In genomic region chr16:30464078-30464477, GRCh38 we compare ENCODE assay signal across 26 cellular contexts. TPM values are rescaled to one million over a fixed set of nuclear protein-coding genes. Genes with fewer than 3 reads are reported as not detected.
DNase-seq lines count a peak whose midpoint lies in the region; ATAC-seq, FAIRE-seq and TF ChIP-seq lines count a peak whose summit lies in the region.
"Had no signal": no experiment of that assay in that cellular context is flagged by ENCODE, and none has a peak within 500 bp of the region (broad histone marks: within the 10 kb centered on the region; RNA-seq: fewer than 3 reads in every experiment).

No MANE protein-coding gene starts in this region.

- peak overlapping the region; percentile 79 for H4K8ac ChIP-seq in H1 (ENCODE audit: extremely low read depth, insufficient read depth, low read length)

- H3K36me3 ChIP-seq in OCI-LY1 (ENCODE audit: insufficient read depth, low read length) (no peaks in the 10 kb centered on the region), H1 (ENCODE audit: control insufficient read depth in 2 of 4, insufficient read depth in 4 of 4, low read length in 3 of 4) (no peaks in the 10 kb centered on the region)
- H3K36me3 ChIP-seq: MG63, SJCRH30 had no signal

- H3K27ac Mint-ChIP-seq in natural killer cell treated with Interleukin-12 subunit alpha and Interleukin-12 subunit beta and Interleukin-15 and Interleukin-18, amount 100 ng/mL, for 72 hours: peak overlapping the region; percentile 28 to 41
- H3K27ac Mint-ChIP-seq in natural killer cell: no peak overlapping the region
- no peak overlapping the region for H3K27ac Mint-ChIP-seq in mesothelial cell of epicardium

- no peak for TF ChIP-seq POLR2A in H1 (IDR thresholded peaks at IDR 0.05; ENCODE audit: control extremely low read depth in 1 of 2, low read depth in 2 of 2, low read length in 2 of 2)

- H4K91ac ChIP-seq in H1 (replicated peaks; ENCODE audit: insufficient read length, low read length): no peak overlapping the region

- H3K4me3 ChIP-seq in OCI-LY1 (ENCODE audit: low read depth, low read length, poor library complexity, severe bottlenecking) (no peak overlapping the region), H1 (ENCODE audit: extremely low read depth in 1 of 4, insufficient read depth in 2 of 4, low read depth in 3 of 4, low read length in 4 of 4) (no peak overlapping the region), foreskin fibroblast (ENCODE audit: low read depth in 1 of 2, low read length in 2 of 2) (no peak overlapping the region)
- H3K4me3 ChIP-seq: A549, MG63, PC-9, SJCRH30 had no signal

- H4K5ac ChIP-seq in H1 (ENCODE audit: insufficient read length, low read depth, low read length): no peak overlapping the region

- H2BK20ac ChIP-seq in H1 (ENCODE audit: low read length): no peak overlapping the region

- no peak overlapping the region for H2BK5ac ChIP-seq in H1 (ENCODE audit: low read depth, low read length)

- H3K14ac ChIP-seq in H1 (ENCODE audit: insufficient read length): no peak overlapping the region

- no peak for TF ChIP-seq RAD21 in H1 (IDR thresholded peaks at IDR 0.05 in 1 of 2, conservative IDR thresholded peaks at IDR 0.05 in 1 of 2; ENCODE audit: low read depth in 2 of 2, low read length in 2 of 2)

- H3K4me2 ChIP-seq in OCI-LY1 (ENCODE audit: low read length) (no peak overlapping the region), H1 (ENCODE audit: insufficient read depth in 1 of 2, low read depth in 2 of 2, low read length in 2 of 2) (no peak overlapping the region)
- H3K4me2 ChIP-seq: A549, PC-9 had no signal

- H2AFZ ChIP-seq in OCI-LY1 (ENCODE audit: low read length) (no peak overlapping the region), H1 (ENCODE audit: low read length) (no peak overlapping the region)
- H2AFZ ChIP-seq: PC-9 had no signal

- no peak overlapping the region for H3K18ac ChIP-seq in H1 (ENCODE audit: extremely low read depth, low read length)

- H3K4me1 ChIP-seq in OCI-LY1 (ENCODE audit: insufficient read depth, low read length, severe bottlenecking): peaks cover 39% of the 10 kb centered on the region
- H3K4me1 ChIP-seq in H1 (replicated peaks in 1 of 4; ENCODE audit: control insufficient read depth in 3 of 4, insufficient read depth in 4 of 4, low read length in 3 of 4): no peaks in the 10 kb centered on the region
- H3K4me1 ChIP-seq: A549, SJCRH30 had no signal

- H3K79me1 ChIP-seq in H1 (ENCODE audit: low read depth, low read length): no peaks in the 10 kb centered on the region

- H2BK120ac ChIP-seq in H1 (replicated peaks; ENCODE audit: low read depth, low read length): no peak overlapping the region

- H3K27me3 ChIP-seq in OCI-LY1 (ENCODE audit: insufficient read depth, low read length): no peaks in the 10 kb centered on the region
- no peaks in the 10 kb centered on the region for H3K27me3 ChIP-seq in H1 (replicated peaks in 1 of 4; ENCODE audit: control insufficient read depth in 3 of 4, extremely low read depth in 1 of 4, insufficient read depth in 3 of 4, low read length in 3 of 4)
- H3K27me3 ChIP-seq: MG63, SJCRH30 had no signal

- H3K27ac ChIP-seq in OCI-LY1 (ENCODE audit: low read depth, low read length, poor library complexity, severe bottlenecking) (peak overlapping the region; percentile 69), H1 (ENCODE audit: low read depth, low read length) (no peak overlapping the region)
- H3K27ac ChIP-seq: A549, C4-2B, PC-9, SJCRH30 had no signal

- H3K4me1 Mint-ChIP-seq in natural killer cell treated with Interleukin-12 subunit alpha and Interleukin-12 subunit beta and Interleukin-15 and Interleukin-18, amount 100 ng/mL, for 72 hours (ENCODE audit: low read depth in 2 of 2): peaks cover 22 to 26% of the 10 kb centered on the region in 2 donors
- H3K4me1 Mint-ChIP-seq in natural killer cell: peaks cover 6 to 7% of the 10 kb centered on the region in 2 donors
- H3K4me1 Mint-ChIP-seq in mesothelial cell of epicardium: peaks cover 6% of the 10 kb centered on the region

- H3K23ac ChIP-seq in H1 (ENCODE audit: insufficient read length): no peak overlapping the region

- 89% methylated on average over 7 of the region's 7 CpGs; no CpG with 5 or more reads in 1 of the 2 experiments for WGBS in H1 (ENCODE audit: extremely low coverage in 1 of 2, insufficient coverage in 1 of 2, insufficient read length in 1 of 2, insufficient replicate concordance in 2 of 2, low coverage in 1 of 2, low lambda C conversion rate in 2 of 2, missing lambda C conversion rate in 1 of 2), 2 experiments

- no peak for DNase-seq in natural killer cell treated with Interleukin-12 subunit alpha and Interleukin-12 subunit beta and Interleukin-15 and Interleukin-18, amount 100 ng/mL, for 72 hours (ENCODE audit: low spot score)
- DNase-seq in natural killer cell: no peak
- no peak for DNase-seq in H1 (ENCODE audit: low read depth in 1 of 2, low spot score in 2 of 2)
- DNase-seq in foreskin fibroblast: no peak
- no peak for DNase-seq in amygdala (lab: John Stamatoyannopoulos, UW)
- DNase-seq in mesothelial cell of epicardium (ENCODE audit: low spot score in 2 of 2, unreplicated experiment in 2 of 2): no peak
- DNase-seq: DMS153, DND-41, GOT3, HCEC 1CT, KG1, MG63, NCI-H1105 treated with DMSO at 0.1 percent for 48 hours, NCI-H146, NCI-H1930, NCI-H2107, NCI-H446, NCI-H524 treated with DMSO at 0.1 percent for 48 hours, NCI-H774, PC-9, SJCRH30 had no signal

- ATAC-seq in natural killer cell treated with Interleukin-12 subunit alpha and Interleukin-12 subunit beta and Interleukin-15 and Interleukin-18, amount 100 ng/mL, for 72 hours: no peak
- ATAC-seq in natural killer cell: no peak
- ATAC-seq: A549, Right ventricle myocardium inferior had no signal

- H3K27me3 Mint-ChIP-seq in natural killer cell treated with Interleukin-12 subunit alpha and Interleukin-12 subunit beta and Interleukin-15 and Interleukin-18, amount 100 ng/mL, for 72 hours: no peaks in the 10 kb centered on the region
- H3K27me3 Mint-ChIP-seq in natural killer cell (ENCODE audit: low read depth in 2 of 2) (no peaks in the 10 kb centered on the region), mesothelial cell of epicardium (ENCODE audit: low read depth) (no peaks in the 10 kb centered on the region)

- H3K56ac ChIP-seq in H1 (replicated peaks; ENCODE audit: insufficient read length, low read depth, low read length): no peak overlapping the region

- no peaks in the 10 kb centered on the region for H3K79me2 ChIP-seq in OCI-LY1 (ENCODE audit: insufficient read depth, low read length)
- H3K79me2 ChIP-seq in H1 (ENCODE audit: control insufficient read depth in 1 of 2, insufficient read depth in 2 of 2, low read length in 2 of 2): no peaks in the 10 kb centered on the region

- no peaks in the 10 kb centered on the region for H3K36me3 Mint-ChIP-seq in natural killer cell treated with Interleukin-12 subunit alpha and Interleukin-12 subunit beta and Interleukin-15 and Interleukin-18, amount 100 ng/mL, for 72 hours
- H3K36me3 Mint-ChIP-seq in natural killer cell: no peaks in the 10 kb centered on the region
- H3K36me3 Mint-ChIP-seq in mesothelial cell of epicardium: no peaks in the 10 kb centered on the region

- no peak overlapping the region for H2AK5ac ChIP-seq in H1 (ENCODE audit: low read depth, low read length)

- POLR2A ChIA-PET in H1 (lab: Charles Lee; ENCODE audit: partially characterized antibody): interaction anchor here (0.6 to 0.7 kb wide), 2 partner anchors 12 to 610 kb away, joined by 3 to 4 read pairs; partner anchors contain the start of genes ZNF646 and ZNF668

- H3F3A ChIP-seq in OCI-LY1 (ENCODE audit: insufficient read depth, low read length): no peaks in the 10 kb centered on the region

- TF ChIP-seq CTCF in natural killer cell (IDR thresholded peaks at IDR 0.05) (no peak), OCI-LY1 (IDR thresholded peaks at IDR 0.05; ENCODE audit: low read length) (no peak), H1 (IDR thresholded peaks at IDR 0.05; ENCODE audit: control extremely low read depth in 1 of 3, insufficient read depth in 1 of 3, low read depth in 1 of 3, low read length in 3 of 3) (no peak), foreskin fibroblast (IDR thresholded peaks at IDR 0.05; ENCODE audit: low read depth, low read length) (no peak), mesothelial cell of epicardium (IDR thresholded peaks at IDR 0.05; ENCODE audit: unreplicated experiment) (no peak)

- no peaks in the 10 kb centered on the region for H3K9me3 Mint-ChIP-seq in natural killer cell treated with Interleukin-12 subunit alpha and Interleukin-12 subunit beta and Interleukin-15 and Interleukin-18, amount 100 ng/mL, for 72 hours
- H3K9me3 Mint-ChIP-seq in natural killer cell (no peaks in the 10 kb centered on the region), mesothelial cell of epicardium (peaks cover 3% of the 10 kb centered on the region)

- no peaks in the 10 kb centered on the region for H3K23me2 ChIP-seq in H1 (ENCODE audit: low read depth, low read length)

- no peak overlapping the region for H3K4me3 Mint-ChIP-seq in natural killer cell treated with Interleukin-12 subunit alpha and Interleukin-12 subunit beta and Interleukin-15 and Interleukin-18, amount 100 ng/mL, for 72 hours
- no peak overlapping the region for H3K4me3 Mint-ChIP-seq in natural killer cell
- H3K4me3 Mint-ChIP-seq in mesothelial cell of epicardium: no peak overlapping the region

- intact Hi-C loops in natural killer cell (cut with micrococcal nuclease): no loop called here

- CTCF ChIA-PET in H1 (lab: Charles Lee; ENCODE audit: partially characterized antibody): interaction anchor here (0.6 to 1.0 kb wide), 3 partner anchors 19 to 68 kb away, joined by 3 to 5 read pairs (median 4); no protein-coding TSS in a partner anchor

- no peak for FAIRE-seq in H1 (lab: Jason Lieb, UNC)
- FAIRE-seq: A549 had no signal

- TF ChIP-seq EP300 in H1 (IDR thresholded peaks at IDR 0.05; ENCODE audit: borderline replicate concordance in 1 of 2, low read depth in 2 of 2, low read length in 2 of 2): no peak

- H3K9ac ChIP-seq in OCI-LY1 (ENCODE audit: low read length): no peak overlapping the region
- no peak overlapping the region for H3K9ac ChIP-seq in H1 (replicated peaks in 1 of 4; ENCODE audit: extremely low read depth in 1 of 4, low read depth in 3 of 4, low read length in 3 of 4)

- H2BK12ac ChIP-seq in H1 (ENCODE audit: low read depth, low read length): no peak overlapping the region

- no peaks in the 10 kb centered on the region for H3K9me2 ChIP-seq in OCI-LY1 (ENCODE audit: low read depth, low read length)

- no peak overlapping the region for H2BK15ac ChIP-seq in H1 (ENCODE audit: low read length)

- H4K20me1 ChIP-seq in OCI-LY1 (ENCODE audit: insufficient read depth, low read length) (no peaks in the 10 kb centered on the region), H1 (replicated peaks in 1 of 2; ENCODE audit: control insufficient read depth in 1 of 2, insufficient read depth in 2 of 2, low read length in 2 of 2) (no peaks in the 10 kb centered on the region)

- H3K9me3 ChIP-seq in OCI-LY1 (ENCODE audit: low read length) (no peaks in the 10 kb centered on the region), H1 (ENCODE audit: insufficient read depth in 2 of 2, low read depth in 1 of 2, low read length in 1 of 2) (no peaks in the 10 kb centered on the region)
- H3K9me3 ChIP-seq: A549, MG63, SJCRH30 had no signal

- no peak overlapping the region for H3K4ac ChIP-seq in H1 (replicated peaks; ENCODE audit: insufficient read length, low read depth, low read length)

RNA-seq across cellular contexts. Expression of gene ITGAL, which starts 8.5 kb away (rescaled TPM):
- total RNA-seq in natural killer cell treated with Interleukin-12 subunit alpha and Interleukin-12 subunit beta and Interleukin-15 and Interleukin-18, amount 100 ng/mL, for 72 hours: 100 to 1,000 TPM; 648 to 717 TPM
- total RNA-seq in natural killer cell (1,000 to 10,000 TPM; 1,131 to 1,260 (median 1,176) TPM), mesothelial cell of epicardium (0.45 TPM in 1 of 3 replicates, not detected in the others)
- not detected in 2 replicates for total RNA-seq in H1 (2021; fragmentation: NEBNext Ultra II Directional; extraction: Animal tissue kit (Norgen Biotek cat#: 25700))
- polyA plus RNA-seq in H1 (2011; rRNA removed): 0.02 TPM in 1 of 2 replicates, not detected in the other
- polyA plus RNA-seq in H1 (2011; cell fraction: cytosol; rRNA removed): 0.13 TPM
- polyA plus RNA-seq in H1 (2011; cell fraction: nucleus; rRNA removed): 0.03 TPM
- polyA plus RNA-seq in H1 (2012, experiment 1 of 2): 0.03 to 0.61 TPM in 2 of 4 replicates, not detected in the others
- polyA plus RNA-seq in H1 (2012, experiment 2 of 2): not detected
- 0.04 TPM for polyA plus RNA-seq in H1 (2013, experiment 1 of 2)
- polyA plus RNA-seq in H1 (2013, experiment 2 of 2): 0.09 TPM
- polyA minus RNA-seq in H1 (2011; rRNA and poly(A)+ RNA removed): 0.24 and 0.25 TPM in 2 replicates
- not detected for polyA minus RNA-seq in H1 (2011; cell fraction: cytosol; rRNA and poly(A)+ RNA removed)
- not detected for polyA minus RNA-seq in H1 (2011; cell fraction: nucleus; rRNA and poly(A)+ RNA removed)
- total RNA-seq: RPMI7951, SJCRH30 had no signal

RNA-seq across cellular contexts. Expression of gene SEPHS2, which starts 18.4 kb away (rescaled TPM):
- 10 to 100 TPM; 84.7 to 91.4 TPM for total RNA-seq in natural killer cell treated with Interleukin-12 subunit alpha and Interleukin-12 subunit beta and Interleukin-15 and Interleukin-18, amount 100 ng/mL, for 72 hours
- total RNA-seq in natural killer cell: 10 to 100 TPM; 25.5 to 37.6 (median 35.0) TPM
- total RNA-seq in H1 (2021; fragmentation: NEBNext Ultra II Directional; extraction: Animal tissue kit (Norgen Biotek cat#: 25700)): 61.8 and 62.0 TPM in 2 replicates
- 27.5 and 28.2 TPM in 2 replicates for polyA plus RNA-seq in H1 (2011; rRNA removed)
- polyA plus RNA-seq in H1 (2011; cell fraction: cytosol; rRNA removed): 46.0 TPM
- polyA plus RNA-seq in H1 (2011; cell fraction: nucleus; rRNA removed): 19.7 TPM
- polyA plus RNA-seq in H1 (2012, experiment 1 of 2): 44.1 to 49.7 TPM (median 47.1 TPM) in 4 replicates
- 15.9 TPM for polyA plus RNA-seq in H1 (2012, experiment 2 of 2)
- 36.3 TPM for polyA plus RNA-seq in H1 (2013, experiment 1 of 2)
- 38.0 TPM for polyA plus RNA-seq in H1 (2013, experiment 2 of 2)
- polyA minus RNA-seq in H1 (2011; rRNA and poly(A)+ RNA removed): 38.7 and 52.0 TPM in 2 replicates
- polyA minus RNA-seq in H1 (2011; cell fraction: cytosol; rRNA and poly(A)+ RNA removed): 18.6 TPM
- 20.7 TPM for polyA minus RNA-seq in H1 (2011; cell fraction: nucleus; rRNA and poly(A)+ RNA removed)
- total RNA-seq in mesothelial cell of epicardium: 27.3 to 29.5 TPM (median 29.3 TPM) in 3 replicates

RNA-seq across cellular contexts. Expression of gene DCTPP1, which starts 34.2 kb away (rescaled TPM):
- 100 to 1,000 TPM in 1 of 2 donors, 10 to 100 TPM in 1; 95.9 to 155 TPM for total RNA-seq in natural killer cell treated with Interleukin-12 subunit alpha and Interleukin-12 subunit beta and Interleukin-15 and Interleukin-18, amount 100 ng/mL, for 72 hours
- total RNA-seq in natural killer cell (10 to 100 TPM; 11.2 to 16.9 (median 15.2) TPM), mesothelial cell of epicardium (31.8 to 35.4 TPM (median 33.1 TPM) in 3 replicates)
- 90.4 and 94.5 TPM in 2 replicates for total RNA-seq in H1 (2021; fragmentation: NEBNext Ultra II Directional; extraction: Animal tissue kit (Norgen Biotek cat#: 25700))
- polyA plus RNA-seq in H1 (2011; rRNA removed): 103 and 105 TPM in 2 replicates
- polyA plus RNA-seq in H1 (2011; cell fraction: cytosol; rRNA removed): 108 TPM
- polyA plus RNA-seq in H1 (2011; cell fraction: nucleus; rRNA removed): 51.4 TPM
- polyA plus RNA-seq in H1 (2012, experiment 1 of 2): 74.8 to 99.2 TPM (median 95.4 TPM) in 4 replicates
- polyA plus RNA-seq in H1 (2012, experiment 2 of 2): 172 TPM
- polyA plus RNA-seq in H1 (2013, experiment 1 of 2): 61.2 TPM
- 60.1 TPM for polyA plus RNA-seq in H1 (2013, experiment 2 of 2)
- polyA minus RNA-seq in H1 (2011; rRNA and poly(A)+ RNA removed): 27.2 and 45.3 TPM in 2 replicates
- polyA minus RNA-seq in H1 (2011; cell fraction: cytosol; rRNA and poly(A)+ RNA removed): 37.7 TPM
- polyA minus RNA-seq in H1 (2011; cell fraction: nucleus; rRNA and poly(A)+ RNA removed): 16.8 TPM

RNA-seq across cellular contexts. Expression of gene ZNF771, which starts 56.7 kb away (rescaled TPM):
- 1 to 10 TPM; 3.4 to 7.3 TPM for total RNA-seq in natural killer cell treated with Interleukin-12 subunit alpha and Interleukin-12 subunit beta and Interleukin-15 and Interleukin-18, amount 100 ng/mL, for 72 hours
- 1 to 10 TPM in 2 of 3 donors, under 1 TPM in 1; 0.70 to 1.4 (median 1.4) TPM for total RNA-seq in natural killer cell
- 9.6 and 10.6 TPM in 2 replicates for total RNA-seq in H1 (2021; fragmentation: NEBNext Ultra II Directional; extraction: Animal tissue kit (Norgen Biotek cat#: 25700))
- 15.7 and 20.2 TPM in 2 replicates for polyA plus RNA-seq in H1 (2011; rRNA removed)
- 12.0 TPM for polyA plus RNA-seq in H1 (2011; cell fraction: cytosol; rRNA removed)
- 10.5 TPM for polyA plus RNA-seq in H1 (2011; cell fraction: nucleus; rRNA removed)
- polyA plus RNA-seq in H1 (2012, experiment 1 of 2): 5.4 to 6.8 TPM (median 6.4 TPM) in 4 replicates
- polyA plus RNA-seq in H1 (2012, experiment 2 of 2): 4.0 TPM
- polyA plus RNA-seq in H1 (2013, experiment 1 of 2): 3.7 TPM
- 4.6 TPM for polyA plus RNA-seq in H1 (2013, experiment 2 of 2)
- polyA minus RNA-seq in H1 (2011; rRNA and poly(A)+ RNA removed): 3.6 and 4.7 TPM in 2 replicates
- polyA minus RNA-seq in H1 (2011; cell fraction: cytosol; rRNA and poly(A)+ RNA removed): 7.8 TPM
- polyA minus RNA-seq in H1 (2011; cell fraction: nucleus; rRNA and poly(A)+ RNA removed): 11.8 TPM
- total RNA-seq in mesothelial cell of epicardium: 10.7 to 12.6 TPM (median 11.8 TPM) in 3 replicates

Comparison
In these comparisons a context has a peak if more than half of its experiments do, and no peak if none do; other contexts are left out.
1. H3K27ac Mint-ChIP-seq: peak in natural killer cell treated with Interleukin-12 subunit alpha and Interleukin-12 subunit beta and Interleukin-15 and Interleukin-18, amount 100 ng/mL, for 72 hours (2 of 2); none in natural killer cell (0 of 2) and mesothelial cell of epicardium (single experiment).
2. RNA of gene ITGAL, which starts 8.5 kb away (total RNA-seq): 1,131 to 1,260 TPM in natural killer cell and 648 to 717 TPM in natural killer cell treated with Interleukin-12 subunit alpha and Interleukin-12 subunit beta and Interleukin-15 and Interleukin-18, amount 100 ng/mL, for 72 hours; 0.45 TPM in mesothelial cell of epicardium and not detected in H1; every median in the first group is over 100 times any median in the second.